In the genomic region with DNA sequence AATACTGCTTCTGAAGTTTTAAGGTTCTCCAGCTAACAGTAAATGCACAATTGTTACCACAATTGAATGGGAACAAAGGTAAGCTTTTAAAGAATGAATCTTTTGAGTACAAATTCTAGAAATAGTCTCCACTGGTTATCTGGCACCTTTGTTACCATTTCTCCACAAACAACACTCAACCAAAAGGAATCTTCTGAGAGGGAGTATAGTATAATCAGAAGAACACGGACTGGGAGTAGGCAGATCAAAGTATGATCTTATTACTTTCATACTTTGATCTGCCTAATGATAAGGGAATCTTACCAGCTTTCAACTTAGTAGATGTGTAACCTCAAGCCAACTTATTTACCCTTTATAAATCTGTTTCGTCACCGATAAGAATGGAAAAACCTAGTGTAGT, we compare ENCODE assay signal across 9 cellular contexts. TPM values are rescaled to one million over a fixed set of nuclear protein-coding genes. Genes with fewer than 3 reads are reported as not detected.
DNase-seq lines count a peak whose midpoint lies in the region; ATAC-seq and TF ChIP-seq lines count a peak whose summit lies in the region.
"Had no signal": no experiment of that assay in that cellular context is flagged by ENCODE, and none has a peak within 500 bp of the region (broad histone marks: within the 10 kb centered on the region; RNA-seq: fewer than 3 reads in every experiment).

No MANE protein-coding gene starts in this region.

- H3K27me3 ChIP-seq in Panc1 (ENCODE audit: control insufficient read depth, insufficient read depth, low read length), result no peaks in the 10 kb centered on the region
- no peaks in the 10 kb centered on the region for H3K27me3 ChIP-seq in parathyroid adenoma (ENCODE audit: control insufficient read depth, insufficient read depth, low read length)

- H3K4me2 ChIP-seq in parathyroid adenoma (ENCODE audit: low read length), result peak overlapping the region; percentile 8

- no peaks in the 10 kb centered on the region for H3K36me3 Mint-ChIP-seq in endothelial cell (ENCODE audit: low read depth, unreplicated experiment)

- no peak for DNase-seq in Panc1 (ENCODE audit: low read depth, low spot score)
- DNase-seq in endothelial cell (ENCODE audit: low spot score), result no peak
- DNase-seq in HEK293T (ENCODE audit: extremely low spot score), result no peak
- no peak for DNase-seq in kidney tubule cell (ENCODE audit: low spot score)
- DNase-seq in NCI-H1436 treated with DMSO at 0.1 percent for 48 hours (lab: John Stamatoyannopoulos, UW), result no peak
- DNase-seq: activated CD4-positive, CD25-positive, alpha-beta regulatory T cell treated with anti-CD3 and anti-CD28 coated beads, Interleukin-2, amount 50 U/mL, for 72 hours had no signal

- peak overlapping the region; percentile 99 for H3K27ac ChIP-seq in Panc1 (ENCODE audit: low read length)
- H3K27ac ChIP-seq in parathyroid adenoma, result no peak overlapping the region

- POLR2A ChIA-PET in Panc1 (lab: Charles Lee), result interaction anchor here (0.6 kb wide), 2 partner anchors 219 to 333 kb away, joined by 6 to 11 read pairs; no protein-coding TSS in a partner anchor
- POLR2A ChIA-PET in HEK293T (lab: Yijun Ruan, JAX), result interaction anchor here (0.8 kb wide), 1 partner anchor 324 kb away, joined by 3 read pairs; a partner anchor contains a TSS

- peaks cover 30% of the 10 kb centered on the region for H3K4me1 Mint-ChIP-seq in endothelial cell (ENCODE audit: unreplicated experiment)

- peak overlapping the region; percentile 3 for H3K27ac Mint-ChIP-seq in endothelial cell (ENCODE audit: unreplicated experiment)

- peaks cover 8% of the 10 kb centered on the region; the same call in 1 of the 2 replicates for H3K4me1 ChIP-seq in ES-I3 (ENCODE audit: insufficient read depth, low read length)
- peaks cover 18% of the 10 kb centered on the region for H3K4me1 ChIP-seq in Panc1 (ENCODE audit: control insufficient read depth, insufficient read depth, low read length)
- peaks cover 8% of the 10 kb centered on the region for H3K4me1 ChIP-seq in parathyroid adenoma

- H3K27me3 Mint-ChIP-seq in endothelial cell (ENCODE audit: unreplicated experiment), result peaks cover 8% of the 10 kb centered on the region

- H3K4me3 Mint-ChIP-seq in endothelial cell (ENCODE audit: unreplicated experiment), result peak overlapping the region; percentile 98

- H3K9me3 ChIP-seq in ES-I3 (ENCODE audit: control insufficient read depth, insufficient read depth, low read length) (no peaks in the 10 kb centered on the region), Panc1 (ENCODE audit: control insufficient read depth, insufficient read depth, low read depth, low read length) (no peaks in the 10 kb centered on the region), parathyroid adenoma (ENCODE audit: control insufficient read depth, low read length) (no peaks in the 10 kb centered on the region)

- TF ChIP-seq CTCF in Panc1 (IDR thresholded peaks at IDR 0.05) (no peak), endothelial cell (IDR thresholded peaks at IDR 0.05; ENCODE audit: unreplicated experiment) (no peak), parathyroid adenoma (IDR thresholded peaks at IDR 0.05) (no peak)

- CTCF ChIA-PET in Panc1 (lab: Charles Lee) (no interaction called here), HEK293T (lab: Yijun Ruan, JAX) (no interaction called here)

- BruUV-seq in Panc1 (replicated peaks; lab: Mats Ljungman, UMichigan), result no TSS peak

- ATAC-seq in Panc1, result no peak
- no peak for ATAC-seq in GM18861 (IDR thresholded peaks at IDR 0.05; ENCODE audit: unreplicated experiment)

- in situ Hi-C loops in Panc1 (cut with HindIII; ENCODE audit: low pct_unique_long_range_greater_than_20kb, low sequenced_read_pairs), result no loop called here

- H3K9ac ChIP-seq in ES-I3 (ENCODE audit: low read depth, low read length), result peak overlapping the region; percentile 100
- no peak overlapping the region for H3K9ac ChIP-seq in parathyroid adenoma

- peaks cover 25% of the 10 kb centered on the region for H3K79me2 ChIP-seq in parathyroid adenoma

- H3K36me3 ChIP-seq in ES-I3 (ENCODE audit: insufficient read depth, low read length) (no peaks in the 10 kb centered on the region), Panc1 (ENCODE audit: control insufficient read depth, insufficient read depth, low read length) (peaks cover 26% of the 10 kb centered on the region), parathyroid adenoma (ENCODE audit: control insufficient read depth, insufficient read depth, low read length) (no peaks in the 10 kb centered on the region)

- intact Hi-C loops in Panc1 (cut with micrococcal nuclease; ENCODE audit: unreplicated experiment), result no loop called here

- no peak overlapping the region for H2AFZ ChIP-seq in parathyroid adenoma

- H3K4me3 ChIP-seq in Panc1 (ENCODE audit: low read depth in 2 of 2, low read length in 2 of 2) (peak overlapping the region; percentile 96 to 97), parathyroid adenoma (ENCODE audit: low read depth, low read length) (no peak overlapping the region)

- no peaks in the 10 kb centered on the region for H3K9me3 Mint-ChIP-seq in endothelial cell (ENCODE audit: unreplicated experiment)

TF ChIP-seq in HEK293T, 16 proteins besides CTCF, POLR2A, EP300 and RAD21:
- TF ChIP-seq NFRKB (IDR thresholded peaks at IDR 0.05) (no peak), ZNF384 (IDR thresholded peaks at IDR 0.05) (no peak)

RNA-seq across cellular contexts. Expression of a gene that starts 1.4 kb away (rescaled TPM):
- total RNA-seq in Panc1 (2021; ENCODE audit: unreplicated experiment), result 12.9 TPM
- 6.2 TPM for polyA plus RNA-seq in Panc1 (2012; ENCODE audit: insufficient read length)
- total RNA-seq in endothelial cell (ENCODE audit: unreplicated experiment), result 9.3 TPM

RNA-seq across cellular contexts. Expression of a gene that starts 1.7 kb away (rescaled TPM):
- total RNA-seq in Panc1 (2021; ENCODE audit: unreplicated experiment) (63.1 TPM), endothelial cell (ENCODE audit: unreplicated experiment) (70.4 TPM)
- 33.1 TPM for polyA plus RNA-seq in Panc1 (2012; ENCODE audit: insufficient read length)

RNA-seq across cellular contexts. Expression of a gene that starts 43.3 kb away (rescaled TPM):
- total RNA-seq in Panc1 (2021; ENCODE audit: unreplicated experiment) (45.5 TPM), endothelial cell (ENCODE audit: unreplicated experiment) (31.3 TPM)
- 20.0 TPM for polyA plus RNA-seq in Panc1 (2012; ENCODE audit: insufficient read length)
